Comparison of ENCODE assay signal across 8 cellular contexts in the genomic region with DNA sequence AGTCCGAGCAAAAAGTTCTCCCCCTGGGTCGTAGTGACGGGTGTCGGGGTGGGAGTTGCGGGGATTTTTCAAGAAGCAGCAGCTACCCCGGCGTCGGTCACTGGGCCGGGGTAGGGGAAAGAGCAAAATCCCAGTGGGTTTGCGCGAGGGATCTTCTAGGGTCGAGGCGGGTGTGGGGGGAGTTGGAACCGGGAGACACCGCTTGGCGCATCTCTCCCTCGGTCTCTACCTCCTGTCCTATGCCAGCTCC. TPM values are rescaled to one million over a fixed set of nuclear protein-coding genes. Genes with fewer than 3 reads are reported as not detected.
DNase-seq lines count a peak whose midpoint lies in the region; ATAC-seq and TF ChIP-seq lines count a peak whose summit lies in the region.

No MANE protein-coding gene starts in this region.

- ATAC-seq in activated CD4-positive, alpha-beta T cell treated with anti-CD3 and anti-CD28 coated beads for 36 hours = no peak
- ATAC-seq in GM21737 (IDR thresholded peaks at IDR 0.05; ENCODE audit: unreplicated experiment) = no peak
- ATAC-seq in HG02852 (IDR thresholded peaks at IDR 0.05; ENCODE audit: unreplicated experiment) = no peak

- intact Hi-C loops in activated CD4-positive, alpha-beta T cell treated with anti-CD3 and anti-CD28 coated beads for 36 hours (cut with DNase I, micrococcal nuclease) = loop anchor here (1.0 to 5.0 kb wide), 3 partner anchors 87 to 1096 kb away; a partner anchor contains a TSS
- intact Hi-C loops in ascending aorta (cut with DNase I) (no loop called here), thyroid gland (cut with DNase I) (no loop called here)

- H3K4me3 ChIP-seq in ascending aorta (peak overlapping the region; percentile 88 to 95), liver (ENCODE audit: low read depth in 1 of 3, low read length in 3 of 3) (peak overlapping the region; percentile 54 to 93 (median 76)), thyroid gland (replicated peaks in 1 of 3) (peak overlapping the region; percentile 70 to 88 (median 71))

- peak overlapping the region; percentile 93 for H3K4me3 Mint-ChIP-seq in activated CD4-positive, alpha-beta T cell treated with anti-CD3 and anti-CD28 coated beads for 36 hours

- no peak for TF ChIP-seq POLR2A in thyroid gland (IDR thresholded peaks at IDR 0.05)

- CTCF ChIA-PET in activated CD4-positive, alpha-beta T cell treated with anti-CD3 and anti-CD28 coated beads for 36 hours (lab: Charles Lee) = interaction anchor here (0.6 to 5.4 kb wide), 12 partner anchors 11 to 278 kb away, joined by 3 to 38 read pairs (median 4); a partner anchor contains a TSS

- peaks cover 9% of the 10 kb centered on the region for H3K36me3 Mint-ChIP-seq in activated CD4-positive, alpha-beta T cell treated with anti-CD3 and anti-CD28 coated beads for 36 hours (ENCODE audit: low read depth)

- H3K4me1 ChIP-seq in ascending aorta (peaks cover 12 to 25% of the 10 kb centered on the region in 2 donors), liver (ENCODE audit: control insufficient read depth in 4 of 4, insufficient read depth in 4 of 4, low read length in 3 of 4) (peaks cover 17 to 43% (median 37%) of the 10 kb centered on the region in 4 donors), thyroid gland (peaks cover 26 to 35% of the 10 kb centered on the region in 2 donors)

- WGBS in liver = under 1% methylated on average over 17 of the region's 17 CpGs
- 0 to 3% methylated on average over 17 of the region's 17 CpGs for whole genome bisulfite sequencing in thyroid gland, 2 donors

- no peak for DNase-seq in activated CD4-positive, alpha-beta T cell treated with anti-CD3 and anti-CD28 coated beads for 36 hours
- no peak for DNase-seq in activated CD4-positive, alpha-beta T cell treated with anti-CD3 and anti-CD28 coated beads, Interleukin-2, amount 50 U/mL, for 4 hours
- DNase-seq in ascending aorta (ENCODE audit: low spot score in 2 of 2) = no peak
- DNase-seq in thyroid gland = no peak
- DNase-seq in stimulated activated CD4-positive, alpha-beta T cell treated with anti-CD3 and anti-CD28 coated beads, Interleukin-4, amount 100 ng/mL, for 24 hours = no peak

- peak overlapping the region; percentile 91 to 99 for H3K27ac ChIP-seq in ascending aorta
- peak overlapping the region; percentile 90 to 92 for H3K27ac ChIP-seq in liver (ENCODE audit: low read depth in 1 of 2, low read length in 2 of 2)
- peak overlapping the region; percentile 97 to 99 (median 98) for H3K27ac ChIP-seq in thyroid gland

- peaks cover 19% of the 10 kb centered on the region for H3K4me1 Mint-ChIP-seq in activated CD4-positive, alpha-beta T cell treated with anti-CD3 and anti-CD28 coated beads for 36 hours

- TF ChIP-seq RAD21 in liver (IDR thresholded peaks at IDR 0.05) = no peak

- no peaks in the 10 kb centered on the region for H3K9me3 Mint-ChIP-seq in activated CD4-positive, alpha-beta T cell treated with anti-CD3 and anti-CD28 coated beads for 36 hours (ENCODE audit: low read depth)

- H3K36me3 ChIP-seq in ascending aorta (peaks cover 0 to 4% of the 10 kb centered on the region in 2 donors), liver (ENCODE audit: control insufficient read depth in 4 of 4, insufficient read depth in 3 of 4, low read depth in 1 of 4, low read length in 3 of 4) (peaks cover 0 to under 1% (median 0%) of the 10 kb centered on the region in 4 donors), thyroid gland (peaks cover 0 to 1% of the 10 kb centered on the region in 2 donors)

- peak overlapping the region; percentile 92 for H3K27ac Mint-ChIP-seq in activated CD4-positive, alpha-beta T cell treated with anti-CD3 and anti-CD28 coated beads for 36 hours

- H3K27me3 ChIP-seq in ascending aorta (no peaks in the 10 kb centered on the region), liver (ENCODE audit: control insufficient read depth in 4 of 4, insufficient read depth in 4 of 4, low read length in 3 of 4) (no peaks in the 10 kb centered on the region), thyroid gland (no peaks in the 10 kb centered on the region)

- H3K9me3 ChIP-seq in ascending aorta (no peaks in the 10 kb centered on the region), liver (ENCODE audit: control insufficient read depth in 4 of 4, low read length in 3 of 4) (no peaks in the 10 kb centered on the region), thyroid gland (no peaks in the 10 kb centered on the region)

- no peak for TF ChIP-seq CTCF in ascending aorta (IDR thresholded peaks at IDR 0.05)
- TF ChIP-seq CTCF in liver (IDR thresholded peaks at IDR 0.05; ENCODE audit: low read depth, low read length, missing input control) = no peak
- TF ChIP-seq CTCF in thyroid gland (IDR thresholded peaks at IDR 0.05) = no peak

- POLR2A ChIA-PET in activated CD4-positive, alpha-beta T cell treated with anti-CD3 and anti-CD28 coated beads for 36 hours (lab: Charles Lee) = interaction anchor here (0.6 to 2.8 kb wide), 9 partner anchors 12 to 233 kb away, joined by 3 to 12 read pairs (median 4); a partner anchor contains a TSS

- H3K9ac ChIP-seq in liver (ENCODE audit: low read depth in 1 of 2, low read length in 2 of 2) = peak overlapping the region; percentile 66 to 71

- H3K27me3 Mint-ChIP-seq in activated CD4-positive, alpha-beta T cell treated with anti-CD3 and anti-CD28 coated beads for 36 hours = no peaks in the 10 kb centered on the region

TF ChIP-seq in liver, 16 proteins besides CTCF, POLR2A, EP300 and RAD21:
- TF ChIP-seq JUND (IDR thresholded peaks at IDR 0.05) = no peak

RNA-seq across cellular contexts. Expression of a gene that starts 2.3 kb away (rescaled TPM):
- total RNA-seq in activated CD4-positive, alpha-beta T cell treated with anti-CD3 and anti-CD28 coated beads for 36 hours = 100 to 1,000 TPM; 127 to 162 TPM
- 25.1 TPM for total RNA-seq in ascending aorta
- total RNA-seq in liver = 10 to 100 TPM; 27.2 to 39.6 TPM
- 10 to 100 TPM; 12.5 to 20.6 TPM for polyA plus RNA-seq in liver
- total RNA-seq in thyroid gland = 10 to 100 TPM; 63.6 to 97.4 (median 89.5) TPM

RNA-seq across cellular contexts. Expression of a gene that starts 22.1 kb away (rescaled TPM):
- 10 to 100 TPM; 66.3 to 70.6 TPM for total RNA-seq in activated CD4-positive, alpha-beta T cell treated with anti-CD3 and anti-CD28 coated beads for 36 hours
- total RNA-seq in ascending aorta (62.8 TPM), liver (10 to 100 TPM; 13.8 to 20.9 TPM), thyroid gland (10 to 100 TPM; 52.4 to 64.5 (median 58.0) TPM)
- polyA plus RNA-seq in liver = 10 to 100 TPM in 1 of 2 donors, 1 to 10 TPM in 1; 5.1 to 15.7 TPM

RNA-seq across cellular contexts. Expression of a gene that starts 35.0 kb away (rescaled TPM):
- total RNA-seq in activated CD4-positive, alpha-beta T cell treated with anti-CD3 and anti-CD28 coated beads for 36 hours = 10 to 100 TPM; 19.8 to 20.3 TPM
- total RNA-seq in ascending aorta (27.9 TPM), liver (10 to 100 TPM; 12.2 to 14.7 TPM), thyroid gland (10 to 100 TPM; 30.6 to 50.5 (median 44.6) TPM)
- polyA plus RNA-seq in liver = 10 to 100 TPM; 13.3 to 18.8 TPM

RNA-seq across cellular contexts. Expression of a gene that starts 46.1 kb away (rescaled TPM):
- total RNA-seq in activated CD4-positive, alpha-beta T cell treated with anti-CD3 and anti-CD28 coated beads for 36 hours = not detected
- total RNA-seq in ascending aorta (2.4 TPM), liver (1,000 to 10,000 TPM in 1 of 2 donors, not detected in 1; 1,478 TPM), thyroid gland (under 1 TPM in 2 of 4 donors, not detected in 2; 0.15 to 0.78 TPM)
- under 1 TPM in 1 of 2 donors, not detected in 1; 0.14 TPM for polyA plus RNA-seq in liver

RNA-seq across cellular contexts. Expression of a gene that starts 51.3 kb away (rescaled TPM):
- under 1 TPM; 0.14 TPM for total RNA-seq in activated CD4-positive, alpha-beta T cell treated with anti-CD3 and anti-CD28 coated beads for 36 hours
- total RNA-seq in ascending aorta (not detected), liver (under 1 TPM in 1 of 2 donors, not detected in 1; 0.37 TPM), thyroid gland (1 to 10 TPM; 1.4 to 2.4 (median 1.7) TPM)
- polyA plus RNA-seq in liver = under 1 TPM; 0.02 to 0.08 TPM

Comparison
In these comparisons a context has a peak if more than half of its experiments do, and no peak if none do; other contexts are left out.
1. intact Hi-C loops: an anchor here in activated CD4-positive, alpha-beta T cell treated with anti-CD3 and anti-CD28 coated beads for 36 hours (1.0 to 5.0 kb wide); none called in ascending aorta and thyroid gland.